In genomic region chr19:41928754-41929535, GRCh38 we compare ENCODE assay signal across 1 cellular context.
A peak's percentile ranks its signal among the peaks of the same experiment; 100 is the strongest.
TF ChIP-seq lines count a peak whose summit lies in the region.

No MANE protein-coding gene starts in this region.

TF ChIP-seq in HEK293, 187 proteins besides CTCF, POLR2A, EP300 and RAD21 (continues in another document):
- TF ChIP-seq ZNF518A (tag by site-specific recombination; conservative IDR thresholded peaks at IDR 0.05; ENCODE audit: low read depth) (no peak), ZNF362 (tag by site-specific recombination; IDR thresholded peaks at IDR 0.05) (no peak), ZNF768 (tag by site-specific recombination; IDR thresholded peaks at IDR 0.05) (no peak; the same call in 1 of the 2 replicates), SCRT1 (tag by site-specific recombination; IDR thresholded peaks at IDR 0.05; ENCODE audit: borderline replicate concordance) (0 out of 2 replicates have a peak, but pooled peaks have one; percentile 9), ZBTB48 (tag by site-specific recombination; IDR thresholded peaks at IDR 0.05) (peak; percentile 74; the same call in 1 of the 2 replicates), ZNF19 (tag by site-specific recombination; IDR thresholded peaks at IDR 0.05; ENCODE audit: low read depth) (no peak), MEIS1 (CRISPR knock-in tag; IDR thresholded peaks at IDR 0.05; ENCODE audit: borderline replicate concordance) (no peak), ZNF26 (tag by site-specific recombination; IDR thresholded peaks at IDR 0.05) (no peak), ZNF133 (tag by site-specific recombination; IDR thresholded peaks at IDR 0.05) (peak; percentile 40; the same call in 1 of the 2 replicates), ZNF626 (tag by site-specific recombination; IDR thresholded peaks at IDR 0.05) (no peak), FEZF1 (tag by site-specific recombination; IDR thresholded peaks at IDR 0.05) (no peak), OVOL3 (tag by site-specific recombination; IDR thresholded peaks at IDR 0.05) (no peak), ZNF571 (tag by site-specific recombination; IDR thresholded peaks at IDR 0.05) (no peak), ZNF548 (tag by site-specific recombination; IDR thresholded peaks at IDR 0.05) (no peak), REPIN1 (tag by site-specific recombination; IDR thresholded peaks at IDR 0.05; ENCODE audit: low read depth) (peak; percentile 84; the same call in 1 of the 2 replicates), ZNF366 (tag by site-specific recombination; conservative IDR thresholded peaks at IDR 0.05) (0 out of 2 replicates have a peak, but pooled peaks have one; percentile 24), ZSCAN23 (tag by site-specific recombination; IDR thresholded peaks at IDR 0.05) (no peak), TRIM28 (IDR thresholded peaks at IDR 0.05; ENCODE audit: borderline replicate concordance, low read length) (no peak), HOXA7 (CRISPR knock-in tag; IDR thresholded peaks at IDR 0.05; ENCODE audit: borderline replicate concordance) (no peak), ZNF488 (tag by site-specific recombination; IDR thresholded peaks at IDR 0.05) (no peak), GLIS2 (tag by site-specific recombination; IDR thresholded peaks at IDR 0.05) (peak; percentile 31; the same call in 1 of the 2 replicates), ZNF24 (tag by site-specific recombination; IDR thresholded peaks at IDR 0.05) (no peak), ZBTB7A (tag by site-specific recombination; IDR thresholded peaks at IDR 0.05; ENCODE audit: low read depth) (peak; percentile 84; the same call in 1 of the 2 replicates), ZNF280D (tag by site-specific recombination; IDR thresholded peaks at IDR 0.05) (no peak; the same call in 1 of the 2 replicates), ZNF394 (tag by site-specific recombination; IDR thresholded peaks at IDR 0.05; ENCODE audit: borderline replicate concordance) (no peak), ZNF416 (tag by site-specific recombination; IDR thresholded peaks at IDR 0.05) (no peak), ZNF747 (tag by site-specific recombination; IDR thresholded peaks at IDR 0.05) (no peak), ZNF621 (tag by site-specific recombination; IDR thresholded peaks at IDR 0.05) (0 out of 2 replicates have a peak, but pooled peaks have one; percentile 28), ZNF596 (tag by site-specific recombination; IDR thresholded peaks at IDR 0.05) (no peak), ZNF404 (tag by site-specific recombination; IDR thresholded peaks at IDR 0.05) (no peak), ZXDB (tag by site-specific recombination; IDR thresholded peaks at IDR 0.05) (no peak), ZSCAN16 (tag by site-specific recombination; IDR thresholded peaks at IDR 0.05) (no peak), ZNF18 (tag by site-specific recombination; IDR thresholded peaks at IDR 0.05) (peak; percentile 76; the same call in 1 of the 2 replicates), PRDM6 (tag by site-specific recombination; IDR thresholded peaks at IDR 0.05) (no peak), ZNF837 (tag by site-specific recombination; IDR thresholded peaks at IDR 0.05) (no peak), KLF8 (tag by site-specific recombination; IDR thresholded peaks at IDR 0.05) (peak; percentile 72), ZNF692 (tag by site-specific recombination; IDR thresholded peaks at IDR 0.05) (no peak), ZNF324 (tag by site-specific recombination; IDR thresholded peaks at IDR 0.05) (no peak), ZBTB26 (tag by site-specific recombination; optimal IDR thresholded peaks at IDR 0.05) (peak; percentile 45), ZNF350 (tag by site-specific recombination; IDR thresholded peaks at IDR 0.05) (no peak), ZFHX2 (tag by site-specific recombination; conservative IDR thresholded peaks at IDR 0.05) (peak; percentile 93), ZNF449 (tag by site-specific recombination; IDR thresholded peaks at IDR 0.05) (no peak), SCRT2 (tag by site-specific recombination; IDR thresholded peaks at IDR 0.05) (no peak)
